In the genomic region with DNA sequence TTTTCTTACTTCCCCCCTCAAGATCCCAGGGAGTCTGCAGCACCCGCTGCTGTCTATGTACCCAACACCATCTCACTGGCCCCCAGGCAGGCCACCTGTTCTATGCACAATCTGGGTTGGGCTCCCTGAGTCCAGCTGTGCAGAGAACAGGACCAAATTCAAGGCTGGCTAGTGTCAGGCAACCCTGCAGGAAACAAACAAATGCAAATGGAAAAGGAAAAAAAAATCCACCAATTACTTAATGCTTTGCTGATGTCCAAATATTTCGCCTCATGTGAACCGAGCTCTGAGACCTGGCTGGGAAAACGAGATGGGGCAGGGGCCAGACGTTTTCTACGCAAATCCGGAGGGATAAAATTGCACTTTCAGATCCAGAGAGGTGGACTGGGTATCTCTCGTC, we compare ENCODE assay signal across 1 cellular context.
TF ChIP-seq lines count a peak whose summit lies in the region.

No MANE protein-coding gene starts in this region.

TF ChIP-seq in SK-N-SH treated with all-trans-retinoic acid at 6 μM for 48 hours, 23 proteins besides CTCF, POLR2A, EP300 and RAD21 (continued from another document):
- TF ChIP-seq, protein P1, sequence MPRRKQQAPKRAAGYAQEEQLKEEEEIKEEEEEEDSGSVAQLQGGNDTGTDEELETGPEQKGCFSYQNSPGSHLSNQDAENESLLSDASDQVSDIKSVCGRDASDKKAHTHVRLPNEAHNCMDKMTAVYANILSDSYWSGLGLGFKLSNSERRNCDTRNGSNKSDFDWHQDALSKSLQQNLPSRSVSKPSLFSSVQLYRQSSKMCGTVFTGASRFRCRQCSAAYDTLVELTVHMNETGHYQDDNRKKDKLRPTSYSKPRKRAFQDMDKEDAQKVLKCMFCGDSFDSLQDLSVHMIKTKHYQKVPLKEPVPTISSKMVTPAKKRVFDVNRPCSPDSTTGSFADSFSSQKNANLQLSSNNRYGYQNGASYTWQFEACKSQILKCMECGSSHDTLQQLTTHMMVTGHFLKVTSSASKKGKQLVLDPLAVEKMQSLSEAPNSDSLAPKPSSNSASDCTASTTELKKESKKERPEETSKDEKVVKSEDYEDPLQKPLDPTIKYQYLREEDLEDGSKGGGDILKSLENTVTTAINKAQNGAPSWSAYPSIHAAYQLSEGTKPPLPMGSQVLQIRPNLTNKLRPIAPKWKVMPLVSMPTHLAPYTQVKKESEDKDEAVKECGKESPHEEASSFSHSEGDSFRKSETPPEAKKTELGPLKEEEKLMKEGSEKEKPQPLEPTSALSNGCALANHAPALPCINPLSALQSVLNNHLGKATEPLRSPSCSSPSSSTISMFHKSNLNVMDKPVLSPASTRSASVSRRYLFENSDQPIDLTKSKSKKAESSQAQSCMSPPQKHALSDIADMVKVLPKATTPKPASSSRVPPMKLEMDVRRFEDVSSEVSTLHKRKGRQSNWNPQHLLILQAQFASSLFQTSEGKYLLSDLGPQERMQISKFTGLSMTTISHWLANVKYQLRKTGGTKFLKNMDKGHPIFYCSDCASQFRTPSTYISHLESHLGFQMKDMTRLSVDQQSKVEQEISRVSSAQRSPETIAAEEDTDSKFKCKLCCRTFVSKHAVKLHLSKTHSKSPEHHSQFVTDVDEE (CRISPR knock-in tag; IDR thresholded peaks at IDR 0.05): no peak
- no peak for TF ChIP-seq TCF4 (CRISPR knock-in tag; IDR thresholded peaks at IDR 0.05; ENCODE audit: borderline replicate concordance)
- TF ChIP-seq, protein P2, sequence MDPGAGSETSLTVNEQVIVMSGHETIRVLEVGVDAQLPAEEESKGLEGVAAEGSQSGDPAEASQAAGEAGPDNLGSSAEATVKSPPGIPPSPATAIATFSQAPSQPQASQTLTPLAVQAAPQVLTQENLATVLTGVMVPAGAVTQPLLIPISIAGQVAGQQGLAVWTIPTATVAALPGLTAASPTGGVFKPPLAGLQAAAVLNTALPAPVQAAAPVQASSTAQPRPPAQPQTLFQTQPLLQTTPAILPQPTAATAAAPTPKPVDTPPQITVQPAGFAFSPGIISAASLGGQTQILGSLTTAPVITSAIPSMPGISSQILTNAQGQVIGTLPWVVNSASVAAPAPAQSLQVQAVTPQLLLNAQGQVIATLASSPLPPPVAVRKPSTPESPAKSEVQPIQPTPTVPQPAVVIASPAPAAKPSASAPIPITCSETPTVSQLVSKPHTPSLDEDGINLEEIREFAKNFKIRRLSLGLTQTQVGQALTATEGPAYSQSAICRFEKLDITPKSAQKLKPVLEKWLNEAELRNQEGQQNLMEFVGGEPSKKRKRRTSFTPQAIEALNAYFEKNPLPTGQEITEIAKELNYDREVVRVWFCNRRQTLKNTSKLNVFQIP (CRISPR knock-in tag; IDR thresholded peaks at IDR 0.05; ENCODE audit: borderline replicate concordance, low read depth): no peak
- no peak for TF ChIP-seq ZNF565 (CRISPR knock-in tag; conservative IDR thresholded peaks at IDR 0.05; ENCODE audit: low read depth)
- TF ChIP-seq SNAI2 (CRISPR knock-in tag; IDR thresholded peaks at IDR 0.05): no peak
- no peak for TF ChIP-seq GLIS3 (CRISPR knock-in tag; IDR thresholded peaks at IDR 0.05)
- no peak for TF ChIP-seq ZNF8 (CRISPR knock-in tag; IDR thresholded peaks at IDR 0.05)
